ENCODE assay signal across 11 cellular contexts in the genomic region with DNA sequence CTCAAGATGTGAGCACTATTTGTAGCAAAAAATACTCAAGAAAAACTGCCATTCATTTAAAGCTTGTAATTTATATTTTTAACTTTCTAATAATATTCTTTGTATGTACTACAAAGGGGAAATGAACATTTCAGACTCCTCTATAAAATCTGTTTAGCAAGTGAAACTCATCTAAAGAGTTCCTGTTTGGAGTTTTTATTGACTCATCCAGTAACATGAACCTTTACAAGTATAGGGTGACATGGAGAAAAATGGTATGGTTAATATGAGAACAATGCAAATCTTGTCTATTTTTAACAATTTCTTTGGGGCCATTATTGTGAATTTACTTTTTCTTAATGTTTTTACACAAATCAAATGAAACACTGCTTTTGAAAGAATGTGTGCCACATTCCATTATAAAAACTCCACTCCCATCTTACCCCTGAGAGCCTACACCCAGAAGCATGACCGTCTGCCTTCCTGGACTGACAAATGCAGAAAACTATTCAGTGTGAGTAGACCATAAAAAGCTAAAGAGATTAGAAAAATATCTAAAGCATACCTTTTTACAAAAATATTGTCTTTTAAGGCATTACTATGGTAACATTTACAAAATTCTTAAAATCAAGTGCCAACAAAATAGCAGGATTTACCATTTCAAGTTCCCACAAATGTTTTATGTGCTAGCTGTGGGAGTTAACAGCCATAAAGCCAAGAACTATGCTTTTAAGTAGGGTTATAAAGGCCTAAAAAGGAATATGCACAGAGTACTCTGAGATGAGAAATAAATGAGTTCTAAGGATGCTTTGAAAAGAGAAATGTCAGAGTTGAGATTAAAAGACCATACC.
DNase-seq lines count a peak whose midpoint lies in the region; ATAC-seq and TF ChIP-seq lines count a peak whose summit lies in the region.
"Had no signal": no experiment of that assay in that cellular context is flagged by ENCODE, and none has a peak within 500 bp of the region (broad histone marks: within the 10 kb centered on the region; RNA-seq: fewer than 3 reads in every experiment).

No MANE protein-coding gene starts in this region.

- DNase-seq in NCI-H226 (peak; percentile 44), omental fat pad (ENCODE audit: low spot score) (no peak), ecto neural progenitor cell (ENCODE audit: low spot score) (no peak)
- no peak for DNase-seq in activated CD4-positive, alpha-beta T cell treated with anti-CD3 and anti-CD28 coated beads, Interleukin-2, amount 10 ng/mL, durations not matched to agents 24 days and 14 days
- no peak for DNase-seq in stimulated activated CD4-positive, alpha-beta T cell treated with anti-CD3 and anti-CD28 coated beads, Interleukin-12 subunit alpha, Interleukin-12 subunit beta, amount 100 ng/mL, for 4 hours
- no peak for DNase-seq in activated naive CD4-positive, alpha-beta T cell treated with anti-CD3 and anti-CD28 coated beads, Interleukin-2, amount 50 U/mL, for 72 hours (ENCODE audit: low spot score in 2 of 2)
- DNase-seq: NCI-H2107, T-helper 2 cell had no signal

- no peak overlapping the region for H3K4me3 Mint-ChIP-seq in activated CD4-positive, alpha-beta T cell treated with anti-CD3 and anti-CD28 coated beads, Interleukin-2, amount 10 ng/mL, durations not matched to agents 24 days and 14 days
- H3K4me3 Mint-ChIP-seq: activated naive CD4-positive, alpha-beta T cell treated with anti-CD3 and anti-CD28 coated beads, Interleukin-2, amount 50 U/mL, for 24 hours had no signal

- ATAC-seq in GM18867 (IDR thresholded peaks at IDR 0.05; ENCODE audit: unreplicated experiment): peak; percentile 56
- peak; percentile 97 for ATAC-seq in HG02610 (IDR thresholded peaks at IDR 0.05; ENCODE audit: unreplicated experiment)
- peak; percentile 44 for ATAC-seq in omental fat pad (ENCODE audit: low FRiP score)
- no peak for ATAC-seq in activated naive CD4-positive, alpha-beta T cell treated with anti-CD3 and anti-CD28 coated beads, Interleukin-2, amount 50 U/mL, for 72 hours

- intact Hi-C loops in activated CD4-positive, alpha-beta T cell treated with anti-CD3 and anti-CD28 coated beads, Interleukin-2, amount 10 ng/mL, durations not matched to agents 24 days and 14 days (cut with micrococcal nuclease): no loop called here

- no peaks in the 10 kb centered on the region for H3K27me3 Mint-ChIP-seq in activated CD4-positive, alpha-beta T cell treated with anti-CD3 and anti-CD28 coated beads, Interleukin-2, amount 10 ng/mL, durations not matched to agents 24 days and 14 days
- H3K27me3 Mint-ChIP-seq: activated naive CD4-positive, alpha-beta T cell treated with anti-CD3 and anti-CD28 coated beads, Interleukin-2, amount 50 U/mL, for 24 hours had no signal

- H3K9me3 Mint-ChIP-seq in activated CD4-positive, alpha-beta T cell treated with anti-CD3 and anti-CD28 coated beads, Interleukin-2, amount 10 ng/mL, durations not matched to agents 24 days and 14 days: no peaks in the 10 kb centered on the region
- H3K9me3 Mint-ChIP-seq in activated naive CD4-positive, alpha-beta T cell treated with anti-CD3 and anti-CD28 coated beads, Interleukin-2, amount 50 U/mL, for 72 hours: no peaks in the 10 kb centered on the region
- H3K9me3 Mint-ChIP-seq: activated naive CD4-positive, alpha-beta T cell treated with anti-CD3 and anti-CD28 coated beads, Interleukin-2, amount 50 U/mL, for 24 hours had no signal

- no peaks in the 10 kb centered on the region for H3K36me3 Mint-ChIP-seq in activated CD4-positive, alpha-beta T cell treated with anti-CD3 and anti-CD28 coated beads, Interleukin-2, amount 10 ng/mL, durations not matched to agents 24 days and 14 days (ENCODE audit: low read depth)
- no peaks in the 10 kb centered on the region for H3K36me3 Mint-ChIP-seq in activated naive CD4-positive, alpha-beta T cell treated with anti-CD3 and anti-CD28 coated beads, Interleukin-2, amount 50 U/mL, for 72 hours
- H3K36me3 Mint-ChIP-seq: activated naive CD4-positive, alpha-beta T cell treated with anti-CD3 and anti-CD28 coated beads, Interleukin-2, amount 50 U/mL, for 24 hours had no signal

- no peaks in the 10 kb centered on the region for H3K4me1 Mint-ChIP-seq in activated CD4-positive, alpha-beta T cell treated with anti-CD3 and anti-CD28 coated beads, Interleukin-2, amount 10 ng/mL, durations not matched to agents 24 days and 14 days
- H3K4me1 Mint-ChIP-seq: activated naive CD4-positive, alpha-beta T cell treated with anti-CD3 and anti-CD28 coated beads, Interleukin-2, amount 50 U/mL, for 24 hours had no signal

- H3K27ac Mint-ChIP-seq in activated CD4-positive, alpha-beta T cell treated with anti-CD3 and anti-CD28 coated beads, Interleukin-2, amount 10 ng/mL, durations not matched to agents 24 days and 14 days: no peak overlapping the region
- H3K27ac Mint-ChIP-seq in activated naive CD4-positive, alpha-beta T cell treated with anti-CD3 and anti-CD28 coated beads, Interleukin-2, amount 50 U/mL, for 72 hours: no peak overlapping the region
- H3K27ac Mint-ChIP-seq: activated naive CD4-positive, alpha-beta T cell treated with anti-CD3 and anti-CD28 coated beads, Interleukin-2, amount 50 U/mL, for 24 hours had no signal

- no peak for TF ChIP-seq CTCF in omental fat pad (IDR thresholded peaks at IDR 0.05)

Comparison
In these comparisons a context has a peak if more than half of its experiments do, and no peak if none do; other contexts are left out.
1. ATAC-seq: peak in GM18867 (single experiment), HG02610 (single experiment) and omental fat pad (single experiment); none in activated naive CD4-positive, alpha-beta T cell treated with anti-CD3 and anti-CD28 coated beads, Interleukin-2, amount 50 U/mL, for 72 hours (0 of 2).